In the genomic region with DNA sequence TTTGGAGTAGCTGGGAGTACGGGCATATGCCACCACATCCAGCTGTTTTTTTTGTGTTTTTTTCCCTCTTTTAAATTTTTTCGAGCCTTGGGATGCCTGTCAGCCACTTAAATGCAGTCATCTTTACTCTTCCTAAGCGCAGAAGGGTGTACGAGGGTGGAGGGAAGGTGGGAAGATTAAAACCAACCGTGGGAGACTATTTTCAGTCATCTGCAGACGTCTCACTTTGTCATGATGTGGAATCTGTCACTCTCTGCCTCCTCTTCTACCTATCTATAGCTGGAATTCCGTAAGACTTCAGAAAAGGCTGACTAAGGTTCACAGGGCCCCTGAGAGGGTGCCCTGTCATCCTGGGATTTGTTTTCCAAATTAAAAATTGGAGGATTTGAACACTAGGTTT, we compare ENCODE assay signal across 30 cellular contexts.
A peak's percentile ranks its signal among the peaks of the same experiment; 100 is the strongest.
DNase-seq lines count a peak whose midpoint lies in the region; ATAC-seq and TF ChIP-seq lines count a peak whose summit lies in the region.
"Had no signal": no experiment of that assay in that cellular context is flagged by ENCODE, and none has a peak within 500 bp of the region (broad histone marks: within the 10 kb centered on the region; RNA-seq: fewer than 3 reads in every experiment).

No MANE protein-coding gene starts in this region.

- H3K27ac Mint-ChIP-seq in stimulated activated effector memory CD8-positive, alpha-beta T cell treated with anti-CD3 and anti-CD28 coated beads, Interleukin-12 subunit alpha, Interleukin-12 subunit beta, amount 100 ng/mL, for 72 hours, result no peak overlapping the region
- H3K27ac Mint-ChIP-seq: activated CD4-positive, alpha-beta T cell treated with anti-CD3 and anti-CD28 coated beads, Interleukin-2, amount 10 ng/mL, durations not matched to agents 24 days and 14 days; activated naive CD4-positive, alpha-beta T cell treated with anti-CD3 and anti-CD28 coated beads, Interleukin-2, amount 50 U/mL, for 72 hours; T-cell; type B pancreatic cell had no signal

- no TSS peak for BruUV-seq in IMR-90 (replicated peaks; lab: Mats Ljungman, UMichigan)

- peaks cover 45% of the 10 kb centered on the region for H3K9me1 ChIP-seq in IMR-90 (ENCODE audit: insufficient read depth, low read length)

- H2BK5ac ChIP-seq in IMR-90 (ENCODE audit: low read depth, low read length, poor library complexity, severe bottlenecking), result no peak overlapping the region

- H2BK120ac ChIP-seq in IMR-90 (ENCODE audit: low read depth, low read length), result no peak overlapping the region

- H3K4me3 ChIP-seq in IMR-90 (ENCODE audit: insufficient read depth, low read depth, low read length) (no peak overlapping the region), ascending aorta (no peak overlapping the region), muscle layer of colon (ENCODE audit: low read depth in 1 of 2, low read length in 2 of 2) (no peak overlapping the region), stomach smooth muscle (ENCODE audit: low read length in 2 of 2) (no peak overlapping the region), WERI-Rb-1 (ENCODE audit: low read depth, low read length) (no peak overlapping the region)
- H3K4me3 ChIP-seq: GM12878, pancreas, right lobe of liver had no signal

- H3K9me3 Mint-ChIP-seq in stimulated activated effector memory CD8-positive, alpha-beta T cell treated with anti-CD3 and anti-CD28 coated beads, Interleukin-12 subunit alpha, Interleukin-12 subunit beta, amount 100 ng/mL, for 72 hours, result no peaks in the 10 kb centered on the region
- H3K9me3 Mint-ChIP-seq: activated CD4-positive, alpha-beta T cell treated with anti-CD3 and anti-CD28 coated beads, Interleukin-2, amount 10 ng/mL, durations not matched to agents 24 days and 14 days; activated naive CD4-positive, alpha-beta T cell treated with anti-CD3 and anti-CD28 coated beads, Interleukin-2, amount 50 U/mL, for 72 hours; effector memory CD8-positive, alpha-beta T cell; neural crest cell; T-cell; type B pancreatic cell had no signal

- H3K36me3 ChIP-seq in IMR-90 (ENCODE audit: control insufficient read depth, insufficient read depth, low read length) (0 out of 2 replicates have a peak, but pooled peaks cover 4% of the 10 kb centered on the region), ascending aorta (no peaks in the 10 kb centered on the region), muscle layer of colon (ENCODE audit: insufficient read depth, low read length) (no peaks in the 10 kb centered on the region), stomach smooth muscle (ENCODE audit: control insufficient read depth in 2 of 2, insufficient read depth in 2 of 2, low read length in 2 of 2) (no peaks in the 10 kb centered on the region), WERI-Rb-1 (0 out of 2 replicates have a peak, but pooled peaks cover 7% of the 10 kb centered on the region)
- H3K36me3 ChIP-seq: pancreas, right lobe of liver had no signal

- no peak overlapping the region for H3K4ac ChIP-seq in IMR-90 (ENCODE audit: low read depth, low read length)

- no peak overlapping the region for H4K5ac ChIP-seq in IMR-90 (ENCODE audit: low read depth, low read length)

- no peak for ATAC-seq in IMR-90 (ENCODE audit: low read depth)
- no peak for ATAC-seq in stimulated activated effector memory CD8-positive, alpha-beta T cell treated with anti-CD3 and anti-CD28 coated beads, Interleukin-12 subunit alpha, Interleukin-12 subunit beta, amount 100 ng/mL, for 72 hours
- ATAC-seq: effector memory CD8-positive, alpha-beta T cell; left colon; pancreas; right lobe of liver; T-cell had no signal

- CTCF ChIA-PET in IMR-90 (lab: Yijun Ruan, JAX), result interaction anchor here (1.1 kb wide), 1 partner anchor 105 kb away, joined by 4 read pairs; a partner anchor contains a TSS

- H2AFZ ChIP-seq in IMR-90 (replicated peaks; ENCODE audit: low read length, poor library complexity), result no peak overlapping the region

- no peak overlapping the region; the same call in 1 of the 2 replicates for H2AK5ac ChIP-seq in IMR-90 (ENCODE audit: low read depth, low read length)

- H3K4me1 ChIP-seq in IMR-90 (ENCODE audit: control insufficient read depth, insufficient read depth, low read length) (peaks cover 41% of the 10 kb centered on the region), ascending aorta (peaks cover 21 to 78% of the 10 kb centered on the region in 2 donors), muscle layer of colon (ENCODE audit: insufficient read depth, low read length) (peaks cover 80% of the 10 kb centered on the region), stomach smooth muscle (ENCODE audit: control insufficient read depth, insufficient read depth, low read length) (peaks cover 61% of the 10 kb centered on the region)
- H3K4me1 ChIP-seq: pancreas, right lobe of liver had no signal

- DNase-seq in IMR-90, result no peak
- DNase-seq in ascending aorta (ENCODE audit: low spot score in 2 of 2), result no peak
- no peak for DNase-seq in HT-29 (ENCODE audit: low spot score)
- no peak for DNase-seq in WERI-Rb-1
- DNase-seq in stimulated activated effector memory CD8-positive, alpha-beta T cell treated with anti-CD3 and anti-CD28 coated beads, Interleukin-12 subunit alpha, Interleukin-12 subunit beta, amount 100 ng/mL, for 72 hours (ENCODE audit: low spot score in 2 of 2), result no peak
- DNase-seq: activated CD4-positive, alpha-beta T cell treated with anti-CD3 and anti-CD28 coated beads, Interleukin-2, amount 10 ng/mL, durations not matched to agents 24 days and 14 days; activated CD8-positive, alpha-beta memory T cell treated with anti-CD3 and anti-CD28 coated beads for 24 hours; activated effector memory CD4-positive, alpha-beta T cell treated with Interleukin-2 at 50 U/mL for 16 hours; activated T-cell treated with anti-CD3 and anti-CD28 coated beads for 4 hours; amygdala; C1 segment of cervical spinal cord; effector memory CD8-positive, alpha-beta T cell; erythroblast; foreskin melanocyte; hypothalamus; left colon; NCI-H1048; NCI-H1694 treated with DMSO at 0.1 percent for 48 hours; NCI-H446 treated with DMSO at 0.1 percent for 48 hours; NCI-H774; pancreas; right lobe of liver; stimulated activated CD4-positive, alpha-beta T cell treated with anti-CD3 and anti-CD28 coated beads, Interleukin-4, amount 100 ng/mL, for 1 hour; T-cell had no signal

- no peak overlapping the region for H3K18ac ChIP-seq in IMR-90 (ENCODE audit: low read depth, low read length)

- TF ChIP-seq RAD21 in IMR-90 (IDR thresholded peaks at IDR 0.05; ENCODE audit: low read length), result no peak

- H3K4me3 Mint-ChIP-seq in stimulated activated effector memory CD8-positive, alpha-beta T cell treated with anti-CD3 and anti-CD28 coated beads, Interleukin-12 subunit alpha, Interleukin-12 subunit beta, amount 100 ng/mL, for 72 hours, result no peak overlapping the region
- H3K4me3 Mint-ChIP-seq: activated CD4-positive, alpha-beta T cell treated with anti-CD3 and anti-CD28 coated beads, Interleukin-2, amount 10 ng/mL, durations not matched to agents 24 days and 14 days; neural crest cell; T-cell; type B pancreatic cell had no signal

- intact Hi-C loops in IMR-90 (cut with micrococcal nuclease), result no loop called here
- intact Hi-C loops in ascending aorta (cut with DNase I), result loop anchor here (2.0 kb wide), 1 partner anchor 15 kb away; no protein-coding TSS in a partner anchor

- peaks cover 37% of the 10 kb centered on the region for H3K4me1 Mint-ChIP-seq in stimulated activated effector memory CD8-positive, alpha-beta T cell treated with anti-CD3 and anti-CD28 coated beads, Interleukin-12 subunit alpha, Interleukin-12 subunit beta, amount 100 ng/mL, for 72 hours

- H3K36me3 Mint-ChIP-seq in stimulated activated effector memory CD8-positive, alpha-beta T cell treated with anti-CD3 and anti-CD28 coated beads, Interleukin-12 subunit alpha, Interleukin-12 subunit beta, amount 100 ng/mL, for 72 hours, result no peaks in the 10 kb centered on the region
- H3K36me3 Mint-ChIP-seq: T-cell, type B pancreatic cell had no signal

- POLR2A ChIA-PET in IMR-90 (lab: Charles Lee; ENCODE audit: unreplicated experiment), result no interaction called here

- no peak overlapping the region for H3K4me2 ChIP-seq in IMR-90 (ENCODE audit: low read depth, low read length)

- no CpG with 5 or more reads among the region's 7 CpGs for WGBS in IMR-90 (ENCODE audit: extremely low coverage in 2 of 2, insufficient read length in 1 of 2), 2 experiments

- TF ChIP-seq POLR2A in IMR-90 (IDR thresholded peaks at IDR 0.05; ENCODE audit: low read depth, low read length), result no peak

- peaks cover 49 to 96% of the 10 kb centered on the region in 2 experiments for H3K79me1 ChIP-seq in IMR-90 (ENCODE audit: low read depth in 1 of 2, low read length in 2 of 2)

- H4K8ac ChIP-seq in IMR-90 (ENCODE audit: low read depth in 2 of 2, low read length in 2 of 2), result no peak overlapping the region

- 0 out of 2 replicates have a peak overlapping the region, but pooled peaks have one; percentile 6 for H3K14ac ChIP-seq in IMR-90 (replicated peaks; ENCODE audit: low read depth, low read length)

- no peak overlapping the region for H3K27ac ChIP-seq in IMR-90 (ENCODE audit: insufficient read depth, low read length)
- H3K27ac ChIP-seq in ascending aorta, result peak overlapping the region; percentile 87 to 94
- peak overlapping the region; percentile 91 for H3K27ac ChIP-seq in muscle layer of colon (ENCODE audit: low read depth, low read length)
- H3K27ac ChIP-seq in stomach smooth muscle (ENCODE audit: low read length), result peak overlapping the region; percentile 95
- H3K27ac ChIP-seq in WERI-Rb-1, result no peak overlapping the region
- H3K27ac ChIP-seq: pancreas, right lobe of liver had no signal

- H3K27me3 ChIP-seq in IMR-90 (ENCODE audit: control insufficient read depth, insufficient read depth, low read length) (no peaks in the 10 kb centered on the region), ascending aorta (no peaks in the 10 kb centered on the region), muscle layer of colon (ENCODE audit: control insufficient read depth in 1 of 2, insufficient read depth in 2 of 2, low read length in 2 of 2) (no peaks in the 10 kb centered on the region), stomach smooth muscle (ENCODE audit: control insufficient read depth in 1 of 2, insufficient read depth in 2 of 2, low read length in 2 of 2) (no peaks in the 10 kb centered on the region), WERI-Rb-1 (ENCODE audit: insufficient read depth, low read depth, severe bottlenecking) (no peaks in the 10 kb centered on the region)
- H3K27me3 ChIP-seq: pancreas, right lobe of liver had no signal

- no peak overlapping the region for H2BK15ac ChIP-seq in IMR-90 (ENCODE audit: low read depth, low read length)

- no peak overlapping the region for H3K23ac ChIP-seq in IMR-90 (ENCODE audit: low read depth, low read length)

- dilution Hi-C loops in IMR-90 (cut with HindIII; ENCODE audit: low sequenced_read_pairs, unreplicated experiment), result no loop called here

- no peak overlapping the region for H2BK20ac ChIP-seq in IMR-90 (ENCODE audit: low read depth, low read length)

- H2AK9ac ChIP-seq in IMR-90 (replicated peaks; ENCODE audit: low read depth, low read length, poor library complexity), result no peak overlapping the region

- no peak overlapping the region for H3K56ac ChIP-seq in IMR-90 (ENCODE audit: extremely low read depth, insufficient read depth, low read length)

- in situ Hi-C loops in IMR-90 (cut with MboI; ENCODE audit: low sequenced_read_pairs), result no loop called here

- no peak overlapping the region for H4K91ac ChIP-seq in IMR-90 (ENCODE audit: insufficient read depth, low read depth, low read length)

- TF ChIP-seq CTCF in IMR-90 (conservative IDR thresholded peaks at IDR 0.05; ENCODE audit: low read depth, low read length) (no peak), ascending aorta (IDR thresholded peaks at IDR 0.05) (no peak), WERI-Rb-1 (IDR thresholded peaks at IDR 0.05; ENCODE audit: low read depth, low read length) (no peak)

- peaks cover 90% of the 10 kb centered on the region for H4K20me1 ChIP-seq in IMR-90 (ENCODE audit: insufficient read depth, low read length)

- H3K9ac ChIP-seq in IMR-90 (ENCODE audit: low read depth, low read length) (no peak overlapping the region), muscle layer of colon (ENCODE audit: low read length) (no peak overlapping the region), stomach smooth muscle (ENCODE audit: low read length in 2 of 2) (peak overlapping the region in 1 of 2 donors; percentile 36)

- H3K9me3 ChIP-seq in IMR-90 (ENCODE audit: control insufficient read depth, insufficient read depth, low read length) (no peaks in the 10 kb centered on the region), ascending aorta (no peaks in the 10 kb centered on the region), muscle layer of colon (ENCODE audit: low read length) (no peaks in the 10 kb centered on the region), stomach smooth muscle (ENCODE audit: control insufficient read depth in 2 of 2, low read length in 2 of 2) (no peaks in the 10 kb centered on the region), WERI-Rb-1 (ENCODE audit: severe bottlenecking) (no peaks in the 10 kb centered on the region)
- H3K9me3 ChIP-seq: pancreas, right lobe of liver had no signal

Comparison
In these comparisons a context has a peak if more than half of its experiments do, and no peak if none do; other contexts are left out.
1. H3K27ac ChIP-seq: peak in ascending aorta (2 of 2), muscle layer of colon (single experiment) and stomach smooth muscle (single experiment); none in IMR-90 (single experiment) and WERI-Rb-1 (single experiment).